8 cellular contexts compared by ENCODE assay signal in the genomic region with DNA sequence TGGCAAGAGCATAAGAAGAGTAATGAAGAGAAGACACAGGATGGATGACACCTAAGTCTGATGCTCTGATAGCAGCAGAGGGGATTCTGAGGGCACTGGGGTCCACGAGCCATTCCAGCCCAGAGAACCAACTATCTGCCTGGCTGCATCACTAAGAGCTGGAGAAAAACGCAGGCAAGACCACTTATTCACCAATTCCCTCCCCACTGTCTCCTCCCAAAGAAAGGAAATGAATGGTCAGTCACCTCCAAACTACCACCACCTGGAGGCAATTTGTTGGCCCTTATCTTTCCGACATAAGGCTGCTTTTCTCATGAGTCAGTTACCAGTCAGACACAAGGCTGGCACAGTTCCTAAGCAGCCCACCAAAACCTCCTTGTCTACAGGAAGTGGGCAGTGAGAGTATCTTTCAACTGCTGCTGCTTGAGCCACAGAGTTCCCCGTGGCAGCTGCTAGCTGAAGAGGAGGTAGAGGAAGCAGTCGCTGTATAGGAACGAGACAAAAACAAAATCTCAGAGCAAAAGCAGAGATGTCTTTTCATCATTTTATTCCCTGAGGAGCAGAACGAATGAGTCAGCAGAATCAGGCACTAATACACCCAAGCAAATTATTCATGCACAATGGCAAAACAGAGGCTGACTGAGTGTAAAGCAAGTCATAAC.
DNase-seq lines count a peak whose midpoint lies in the region; ATAC-seq and TF ChIP-seq lines count a peak whose summit lies in the region.

No MANE protein-coding gene starts in this region.

- peak overlapping the region; percentile 48 for H3K4me3 Mint-ChIP-seq in activated naive CD8-positive, alpha-beta T cell

- ATAC-seq in GM21825 (IDR thresholded peaks at IDR 0.05; ENCODE audit: unreplicated experiment) (peak; percentile 55), right lobe of liver (peak; percentile 14 to 23 (median 22))

- peak; percentile 14 for DNase-seq in SK-MEL-5 (ENCODE audit: low read depth, low spot score)
- DNase-seq in right lobe of liver = no peak
- peak; percentile 43 for DNase-seq in stimulated activated naive CD4-positive, alpha-beta T cell treated with Interleukin-2 at 50 U/mL for 16 hours (lab: John Stamatoyannopoulos, UW)
- no peak for DNase-seq in Ammon's horn (ENCODE audit: low spot score)
- DNase-seq in NOMO-1 treated with dmso at 0.1 percent for 144 hours (lab: John Stamatoyannopoulos, UW; ENCODE audit: unreplicated experiment) = no peak
- no peak for DNase-seq in middle frontal gyrus (ENCODE audit: extremely low spot score, low spot score)

- peaks cover 22% of the 10 kb centered on the region for H3K36me3 Mint-ChIP-seq in activated naive CD8-positive, alpha-beta T cell

- peaks cover 0 to 3% (median 0%) of the 10 kb centered on the region in 4 donors for H3K4me1 ChIP-seq in right lobe of liver

- intact Hi-C loops in right lobe of liver (cut with DNase I) = no loop called here

- no peak overlapping the region for H3K4me3 ChIP-seq in right lobe of liver

- H3K9me3 ChIP-seq in right lobe of liver = no peaks in the 10 kb centered on the region

- peak overlapping the region; percentile 89 for H3K27ac Mint-ChIP-seq in activated naive CD8-positive, alpha-beta T cell

- TF ChIP-seq POLR2A in right lobe of liver (IDR thresholded peaks at IDR 0.05) = no peak

- H3K27me3 Mint-ChIP-seq in activated naive CD8-positive, alpha-beta T cell = no peaks in the 10 kb centered on the region

- in situ Hi-C loops in SK-MEL-5 (cut with HindIII; ENCODE audit: low pct_unique_long_range_greater_than_20kb, low sequenced_read_pairs) = no loop called here

- peak overlapping the region in 1 of 3 donors; percentile 2 for H3K27ac ChIP-seq in right lobe of liver

- peaks cover 76% of the 10 kb centered on the region for H3K4me1 Mint-ChIP-seq in activated naive CD8-positive, alpha-beta T cell (ENCODE audit: low read depth)

- TF ChIP-seq CTCF in right lobe of liver (IDR thresholded peaks at IDR 0.05) = no peak

- no peaks in the 10 kb centered on the region for H3K27me3 ChIP-seq in right lobe of liver

- WGBS in right lobe of liver (ENCODE audit: insufficient coverage, low coverage, low lambda C conversion rate, missing lambda C conversion rate) = 52% methylated on average over 7 of the region's 7 CpGs

- H3K9me3 Mint-ChIP-seq in activated naive CD8-positive, alpha-beta T cell (ENCODE audit: low read depth) = no peaks in the 10 kb centered on the region

- no peaks in the 10 kb centered on the region for H3K36me3 ChIP-seq in right lobe of liver

Comparison
In these comparisons a context has a peak if more than half of its experiments do, and no peak if none do; other contexts are left out.
1. DNase-seq: peak in SK-MEL-5 (single experiment) and stimulated activated naive CD4-positive, alpha-beta T cell treated with Interleukin-2 at 50 U/mL for 16 hours (single experiment); none in right lobe of liver (0 of 3), Ammon's horn (single experiment), NOMO-1 treated with dmso at 0.1 percent for 144 hours (single experiment) and middle frontal gyrus (single experiment).